In the genomic region with DNA sequence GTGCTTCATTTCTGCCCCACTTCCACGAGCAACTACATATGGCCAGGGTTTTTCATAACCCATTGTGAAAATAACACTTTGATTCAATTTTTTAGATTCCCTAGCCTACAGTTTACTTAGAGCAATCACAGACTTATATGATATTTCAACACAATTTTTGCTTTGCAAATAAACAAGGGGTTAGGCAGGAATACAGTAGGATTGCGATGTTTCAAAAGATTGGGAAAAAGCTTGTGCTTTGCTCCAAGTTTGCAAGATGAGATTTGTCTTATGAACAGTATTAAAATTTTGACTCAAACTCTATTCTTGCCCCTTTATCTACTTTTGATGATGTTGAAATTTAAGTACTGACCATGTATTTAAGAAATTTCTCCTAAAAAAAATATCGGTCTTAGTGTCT, we compare ENCODE assay signal across 3 cellular contexts.
"Had no signal": no experiment of that assay in that cellular context is flagged by ENCODE, and none has a peak within 500 bp of the region (broad histone marks: within the 10 kb centered on the region; RNA-seq: fewer than 3 reads in every experiment).

No MANE protein-coding gene starts in this region.

- DNase-seq: GDM1, GF-D8 had no signal

- ATAC-seq: GM12878 had no signal

- H3K4me3 ChIP-seq: GM12878 had no signal
